20 cellular contexts compared by ENCODE assay signal in the genomic region with DNA sequence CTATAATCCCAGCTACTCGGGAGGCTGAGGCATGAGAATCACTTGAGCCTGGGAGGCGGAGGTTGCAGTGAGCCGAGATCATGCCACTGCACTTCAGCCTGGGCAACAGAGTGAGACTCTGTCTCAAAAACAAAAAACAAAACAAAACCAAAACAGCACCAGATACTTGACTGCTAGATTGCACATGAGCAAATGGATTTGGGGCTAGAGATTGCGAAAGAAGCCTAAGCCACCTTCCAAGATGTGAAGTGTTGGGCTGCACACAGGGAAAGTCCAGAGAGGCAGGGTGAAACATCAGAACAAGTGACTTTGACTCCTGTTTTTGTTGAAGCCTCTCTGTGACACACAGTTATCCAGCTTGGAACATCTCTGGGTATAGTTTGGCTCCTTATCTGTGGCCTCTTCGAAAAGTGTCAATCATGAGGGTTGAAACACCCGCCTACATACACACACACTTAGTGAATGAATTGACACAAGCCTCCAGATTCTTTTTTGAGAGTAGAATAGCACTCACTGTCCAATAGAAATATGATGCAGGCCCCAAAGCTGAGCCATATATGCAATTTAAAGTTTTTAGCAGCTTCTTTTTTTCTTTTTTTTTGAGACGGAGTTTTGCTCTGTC. TPM values are rescaled to one million over a fixed set of nuclear protein-coding genes. Genes with fewer than 3 reads are reported as not detected.
A peak's percentile ranks its signal among the peaks of the same experiment; 100 is the strongest.
DNase-seq lines count a peak whose midpoint lies in the region; ATAC-seq, FAIRE-seq and TF ChIP-seq lines count a peak whose summit lies in the region.
"Had no signal": no experiment of that assay in that cellular context is flagged by ENCODE, and none has a peak within 500 bp of the region (broad histone marks: within the 10 kb centered on the region; RNA-seq: fewer than 3 reads in every experiment).

No MANE protein-coding gene starts in this region.

- H2BK15ac ChIP-seq in IMR-90 (ENCODE audit: low read depth, low read length), result no peak overlapping the region

- DNase-seq in A549 (ENCODE audit: low read depth in 1 of 2, low spot score in 1 of 2) (no peak), IMR-90 (no peak), GM12878 (ENCODE audit: low read depth, low spot score) (no peak), fibroblast of peridontal ligament (ENCODE audit: extremely low read depth) (peak; percentile 18), T1000 (lab: John Stamatoyannopoulos, UW) (no peak), sciatic nerve (ENCODE audit: low spot score) (no peak)
- DNase-seq: CD4-positive, CD25-positive, alpha-beta regulatory T cell; NCI-H1092 treated with DMSO at 0.1 percent for 48 hours; NCI-H1694; NCI-H2107; NCI-H345; NCI-H526 treated with DMSO at 0.1 percent for 48 hours had no signal

- H2BK5ac ChIP-seq in IMR-90 (ENCODE audit: low read depth, low read length, poor library complexity, severe bottlenecking), result no peak overlapping the region

- no peaks in the 10 kb centered on the region for H4K20me1 ChIP-seq in IMR-90 (ENCODE audit: insufficient read depth, low read length)
- no peaks in the 10 kb centered on the region; the same call in 1 of the 2 replicates for H4K20me1 ChIP-seq in GM12878 (ENCODE audit: control insufficient read depth, insufficient read depth)

- no peak overlapping the region for H4K8ac ChIP-seq in IMR-90 (ENCODE audit: low read depth in 2 of 2, low read length in 2 of 2)

- WGBS in A549 (ENCODE audit: missing lambda C conversion rate), result 88% methylated on average over 7 of the region's 7 CpGs
- no CpG with 5 or more reads among the region's 7 CpGs for WGBS in IMR-90 (ENCODE audit: extremely low coverage in 2 of 2, insufficient read length in 1 of 2), 2 experiments
- WGBS in GM12878 (ENCODE audit: insufficient coverage, insufficient replicate concordance, low lambda C conversion rate, missing lambda C conversion rate), result 83% methylated on average over 7 of the region's 7 CpGs

- H2BK20ac ChIP-seq in IMR-90 (ENCODE audit: low read depth, low read length), result no peak overlapping the region

- H3K9me3 ChIP-seq in A549, result no peaks in the 10 kb centered on the region
- no peaks in the 10 kb centered on the region for H3K9me3 ChIP-seq in IMR-90 (ENCODE audit: control insufficient read depth, insufficient read depth, low read length)
- H3K9me3 ChIP-seq in GM12878 (replicated peaks; ENCODE audit: control insufficient read depth, insufficient read depth, low read length), result no peaks in the 10 kb centered on the region
- H3K9me3 ChIP-seq: SJSA1 had no signal

- H3K27me3 ChIP-seq in IMR-90 (ENCODE audit: control insufficient read depth, insufficient read depth, low read length), result no peaks in the 10 kb centered on the region; the same call in 1 of the 2 replicates
- no peaks in the 10 kb centered on the region for H3K27me3 ChIP-seq in GM12878 (replicated peaks in 1 of 2; ENCODE audit: control insufficient read depth in 2 of 2, insufficient read depth in 2 of 2, low read length in 1 of 2)
- H3K27me3 ChIP-seq: SJSA1 had no signal

- dilution Hi-C loops in IMR-90 (cut with HindIII; ENCODE audit: low sequenced_read_pairs, unreplicated experiment), result no loop called here

- SMC1A ChIA-PET in GM12878 (lab: Charles Lee; ENCODE audit: uncharacterized antibody, unreplicated experiment), result interaction anchor here (0.7 to 4.2 kb wide), 11 partner anchors 9 to 382 kb away, joined by 3 to 30 read pairs (median 3); no protein-coding TSS in a partner anchor

- H3K4me1 ChIP-seq in A549 (no peaks in the 10 kb centered on the region), IMR-90 (ENCODE audit: control insufficient read depth, insufficient read depth, low read length) (no peaks in the 10 kb centered on the region), GM12878 (ENCODE audit: control insufficient read depth, insufficient read depth, low read length) (no peaks in the 10 kb centered on the region)

- no peak overlapping the region for H3K14ac ChIP-seq in IMR-90 (replicated peaks; ENCODE audit: low read depth, low read length)

- no peak overlapping the region for H4K5ac ChIP-seq in IMR-90 (ENCODE audit: low read depth, low read length)

- H3K56ac ChIP-seq in IMR-90 (ENCODE audit: extremely low read depth, insufficient read depth, low read length), result no peak overlapping the region

- no peaks in the 10 kb centered on the region for H3K9me1 ChIP-seq in IMR-90 (ENCODE audit: insufficient read depth, low read length)

- H3K27ac ChIP-seq in A549 (no peak overlapping the region), IMR-90 (ENCODE audit: insufficient read depth, low read length) (no peak overlapping the region), GM12878 (ENCODE audit: control insufficient read depth, insufficient read depth) (no peak overlapping the region)
- H3K27ac ChIP-seq: RWPE1, SJSA1 had no signal

- no peak overlapping the region for H2AFZ ChIP-seq in IMR-90 (replicated peaks; ENCODE audit: low read length, poor library complexity)
- no peak overlapping the region for H2AFZ ChIP-seq in GM12878 (ENCODE audit: control insufficient read depth, low read depth, low read length)

- RAD21 ChIA-PET in GM12878 (lab: Charles Lee; ENCODE audit: unreplicated experiment), result interaction anchor here (0.6 to 1.8 kb wide), 7 partner anchors 9 to 396 kb away, joined by 3 to 13 read pairs (median 3); no protein-coding TSS in a partner anchor

- H3K4me2 ChIP-seq in A549 (no peak overlapping the region), IMR-90 (ENCODE audit: low read depth, low read length) (no peak overlapping the region), GM12878 (ENCODE audit: control insufficient read depth, insufficient read depth) (no peak overlapping the region)

- POLR2A ChIA-PET in A549 (lab: Yijun Ruan, JAX), result no interaction called here
- POLR2A ChIA-PET in IMR-90 (lab: Charles Lee; ENCODE audit: unreplicated experiment), result no interaction called here
- POLR2A ChIA-PET in GM12878 (lab: Charles Lee), result interaction anchor here (1.5 kb wide), 1 partner anchor 33 kb away, joined by 3 read pairs; no protein-coding TSS in a partner anchor

- BruUV-seq in IMR-90 (replicated peaks; lab: Mats Ljungman, UMichigan) (no TSS peak), GM12878 (replicated peaks; lab: Mats Ljungman, UMichigan) (no TSS peak)

- in situ Hi-C loops in IMR-90 (cut with MboI; ENCODE audit: low sequenced_read_pairs), result loop anchor here (10.0 to 25.0 kb wide), 2 partner anchors 1279 to 1457 kb away; no protein-coding TSS in a partner anchor
- in situ Hi-C loops in GM12878 (cut with MboI), result loop anchor here (5.0 to 25.0 kb wide), 5 partner anchors 179 to 1457 kb away; partner anchors contain the start of gene ERO1B

- no peaks in the 10 kb centered on the region for H3K79me2 ChIP-seq in GM12878 (ENCODE audit: control insufficient read depth, insufficient read depth, low read length)

- H3K79me1 ChIP-seq in IMR-90 (ENCODE audit: low read depth in 1 of 2, low read length in 2 of 2), result no peaks in the 10 kb centered on the region

- H3K9ac ChIP-seq in IMR-90 (ENCODE audit: low read depth, low read length) (no peak overlapping the region), GM12878 (ENCODE audit: control insufficient read depth, insufficient read depth, low read length) (no peak overlapping the region)

- H4K91ac ChIP-seq in IMR-90 (ENCODE audit: insufficient read depth, low read depth, low read length), result no peak overlapping the region

- ATAC-seq in A549 (no peak), IMR-90 (ENCODE audit: low read depth) (no peak), GM12878 (no peak), GM21723 (IDR thresholded peaks at IDR 0.05; ENCODE audit: unreplicated experiment) (no peak), sciatic nerve (no peak), HG03108 (IDR thresholded peaks at IDR 0.05; ENCODE audit: unreplicated experiment) (no peak)

- no peak overlapping the region for H2BK120ac ChIP-seq in IMR-90 (ENCODE audit: low read depth, low read length)

- H3K36me3 ChIP-seq in IMR-90 (ENCODE audit: control insufficient read depth, insufficient read depth, low read length) (no peaks in the 10 kb centered on the region), GM12878 (ENCODE audit: control insufficient read depth in 2 of 2, insufficient read depth in 2 of 2, low read length in 1 of 2) (no peaks in the 10 kb centered on the region)
- H3K36me3 ChIP-seq: SJSA1 had no signal

- H3K23ac ChIP-seq in IMR-90 (ENCODE audit: low read depth, low read length), result no peak overlapping the region

- TF ChIP-seq EP300 in A549 (IDR thresholded peaks at IDR 0.05), result no peak
- TF ChIP-seq EP300 in GM12878 (IDR thresholded peaks at IDR 0.05; ENCODE audit: borderline replicate concordance in 1 of 2, control insufficient read depth in 1 of 2, low read depth in 2 of 2, low read length in 2 of 2), result no peak

- CTCF ChIA-PET in A549 (lab: Yijun Ruan, JAX) (interaction anchor here (0.8 to 7.7 kb wide), 13 partner anchors 8 to 465 kb away, joined by 3 to 110 read pairs (median 4); no protein-coding TSS in a partner anchor), IMR-90 (lab: Yijun Ruan, JAX) (no interaction called here), GM12878 (lab: Yijun Ruan, JAX) (interaction anchor here (0.7 to 2.9 kb wide), 19 partner anchors 10 to 651 kb away, joined by 3 to 12 read pairs (median 3); no protein-coding TSS in a partner anchor)

- no peak for TF ChIP-seq POLR2A in A549 (IDR thresholded peaks at IDR 0.05; ENCODE audit: low read length)
- TF ChIP-seq POLR2A in IMR-90 (IDR thresholded peaks at IDR 0.05; ENCODE audit: low read depth, low read length), result no peak
- TF ChIP-seq POLR2A in GM12878 (IDR thresholded peaks at IDR 0.05; ENCODE audit: low read depth, low read length), result no peak

- no peak overlapping the region for H2AK5ac ChIP-seq in IMR-90 (ENCODE audit: low read depth, low read length)

- TF ChIP-seq RAD21 in A549 (conservative IDR thresholded peaks at IDR 0.05 in 1 of 2, IDR thresholded peaks at IDR 0.05 in 1 of 2) (no peak), IMR-90 (IDR thresholded peaks at IDR 0.05; ENCODE audit: low read length) (no peak), GM12878 (IDR thresholded peaks at IDR 0.05; ENCODE audit: insufficient read depth, low read depth, low read length) (no peak)

- no peak overlapping the region for H2AK9ac ChIP-seq in IMR-90 (replicated peaks; ENCODE audit: low read depth, low read length, poor library complexity)

- intact Hi-C loops in IMR-90 (cut with micrococcal nuclease), result loop anchor here (2.0 to 10.0 kb wide), 2 partner anchors 175 to 1277 kb away; no protein-coding TSS in a partner anchor
- intact Hi-C loops in GM12878 (cut with micrococcal nuclease; ENCODE audit: unreplicated experiment), result loop anchor here (5.0 to 10.0 kb wide), 4 partner anchors 97 to 1457 kb away; no protein-coding TSS in a partner anchor
- intact Hi-C loops in sciatic nerve (cut with DNase I), result loop anchor here (10.0 kb wide), 1 partner anchor 387 kb away; no protein-coding TSS in a partner anchor

- FAIRE-seq in A549 (lab: Jason Lieb, UNC) (no peak), GM12878 (lab: Jason Lieb, UNC) (no peak)
- FAIRE-seq: A204.1, G401.6, GM19239 had no signal

- no peak overlapping the region for H3K18ac ChIP-seq in IMR-90 (ENCODE audit: low read depth, low read length)

- no peak for TF ChIP-seq CTCF in A549 (IDR thresholded peaks at IDR 0.05)
- TF ChIP-seq CTCF in IMR-90 (conservative IDR thresholded peaks at IDR 0.05; ENCODE audit: low read depth, low read length), result no peak
- TF ChIP-seq CTCF in GM12878 (IDR thresholded peaks at IDR 0.05 in 2 of 3, conservative IDR thresholded peaks at IDR 0.05 in 1 of 3; ENCODE audit: control insufficient read depth in 2 of 3, extremely low read depth in 1 of 3, insufficient read depth in 1 of 3, low read depth in 3 of 3, low read length in 3 of 3), result no peak

- no peak overlapping the region for H3K4ac ChIP-seq in IMR-90 (ENCODE audit: low read depth, low read length)

- no peak overlapping the region for H3K4me3 ChIP-seq in A549
- H3K4me3 ChIP-seq in IMR-90 (ENCODE audit: insufficient read depth, low read depth, low read length), result no peak overlapping the region
- no peak overlapping the region for H3K4me3 ChIP-seq in GM12878
- H3K4me3 ChIP-seq: SJSA1 had no signal

RNA-seq across cellular contexts. Expression of gene GPR137B, which starts 34.2 kb away (rescaled TPM):
- polyA plus RNA-seq in A549 (2011; rRNA removed), result 5.8 and 8.5 TPM in 2 replicates
- 4.1 and 6.5 TPM in 2 replicates for polyA plus RNA-seq in A549 (2012; cell fraction: cytosol; rRNA removed)
- polyA plus RNA-seq in A549 (2012; cell fraction: nucleus; rRNA removed), result 4.1 and 4.5 TPM in 2 replicates
- 7.4 to 9.2 TPM (median 9.2 TPM) in 3 replicates for polyA plus RNA-seq in A549 (2017; fragmentation: RNase III; extraction: RNeasy Plus Mini Kit Qiagen cat#74134 plus additional on column Dnase treatment)
- polyA minus RNA-seq in A549 (2011; rRNA and poly(A)+ RNA removed), result 3.4 and 5.2 TPM in 2 replicates
- total RNA-seq in IMR-90 (2012; rRNA removed), result 4.5 and 5.3 TPM in 2 replicates
- 9.9 and 12.3 TPM in 2 replicates for polyA plus RNA-seq in IMR-90 (2012; rRNA removed)
- polyA plus RNA-seq in IMR-90 (2012; cell fraction: cytosol; rRNA removed), result 4.5 and 11.9 TPM in 2 replicates
- polyA plus RNA-seq in IMR-90 (2012; cell fraction: nucleus; rRNA removed; ENCODE audit: low replicate concordance), result 5.0 and 5.8 TPM in 2 replicates
- total RNA-seq in GM12878 (2013; cell fraction: nucleolus; rRNA removed), result 79.5 and 87.9 TPM in 2 replicates
- total RNA-seq in GM12878 (2014; rRNA removed), result 9.4 and 14.7 TPM in 2 replicates
- 13.1 and 14.1 TPM in 2 replicates for total RNA-seq in GM12878 (2014; rRNA removed; fragmentation: Illumina TruSeq; extraction: Trizol)
- total RNA-seq in GM12878 (2021), result 14.3 and 14.9 TPM in 2 replicates
- 9.2 TPM for polyA plus RNA-seq in GM12878 (2011; ENCODE audit: low read depth)
- polyA plus RNA-seq in GM12878 (2011; rRNA removed), result 14.9 and 19.3 TPM in 2 replicates
- 10.5 and 19.3 TPM in 2 replicates for polyA plus RNA-seq in GM12878 (2011; cell fraction: cytosol; rRNA removed)
- polyA plus RNA-seq in GM12878 (2011; cell fraction: nucleus; rRNA removed), result 28.2 and 30.6 TPM in 2 replicates
- 11.0 and 19.5 TPM in 2 replicates for polyA plus RNA-seq in GM12878 (2012)
- 20.8 and 27.4 TPM in 2 replicates for polyA plus RNA-seq in GM12878 (2014; fragmentation: Illumina TruSeq; extraction: Trizol)
- polyA plus RNA-seq in GM12878 (2014; fragmentation: Nextera tagmentation; extraction: Ambion mirVana), result 1 to 10 TPM; 5.4 to 6.4 TPM
- 12.1 and 12.6 TPM in 2 replicates for polyA plus RNA-seq in GM12878 (2014; rRNA removed)
- polyA plus RNA-seq in GM12878 (2016; fragmentation: Nextera tagmentation; extraction: Ambion mirVana), result 10 to 100 TPM in 1 of 2 experiments, 1 to 10 TPM in 1; 9.0 to 12.9 TPM
- 18.3 and 18.7 TPM in 2 replicates for polyA minus RNA-seq in GM12878 (2011; rRNA and poly(A)+ RNA removed)
- polyA minus RNA-seq in GM12878 (2011; cell fraction: cytosol; rRNA and poly(A)+ RNA removed), result 6.0 and 8.0 TPM in 2 replicates
- 30.0 and 62.4 TPM in 2 replicates for polyA minus RNA-seq in GM12878 (2011; cell fraction: nucleus; rRNA and poly(A)+ RNA removed)
- total RNA-seq in sciatic nerve, result 91.6 TPM

RNA-seq across cellular contexts. Expression of gene NID1, which starts 43.2 kb away (rescaled TPM):
- polyA plus RNA-seq in A549 (2011; rRNA removed) (9.9 and 10.5 TPM in 2 replicates), A549 (2017; fragmentation: RNase III; extraction: RNeasy Plus Mini Kit Qiagen cat#74134 plus additional on column Dnase treatment) (4.6 to 7.1 TPM (median 6.8 TPM) in 3 replicates), IMR-90 (2012; rRNA removed) (80.8 and 83.3 TPM in 2 replicates), GM12878 (2011; rRNA removed) (5.1 and 14.7 TPM in 2 replicates), GM12878 (2014; fragmentation: Illumina TruSeq; extraction: Trizol) (21.0 and 21.5 TPM in 2 replicates), GM12878 (2014; fragmentation: Nextera tagmentation; extraction: Ambion mirVana) (1 to 10 TPM; 4.2 to 4.9 TPM), GM12878 (2014; rRNA removed) (8.3 and 9.9 TPM in 2 replicates), GM12878 (2016; fragmentation: Nextera tagmentation; extraction: Ambion mirVana) (10 to 100 TPM; 11.1 to 13.0 TPM)
- polyA plus RNA-seq in A549 (2012; cell fraction: cytosol; rRNA removed), result 3.9 and 5.0 TPM in 2 replicates
- polyA plus RNA-seq in A549 (2012; cell fraction: nucleus; rRNA removed), result 10.1 and 10.3 TPM in 2 replicates
- polyA minus RNA-seq in A549 (2011; rRNA and poly(A)+ RNA removed), result 12.1 and 12.3 TPM in 2 replicates
- total RNA-seq in IMR-90 (2012; rRNA removed) (21.9 and 23.9 TPM in 2 replicates), GM12878 (2014; rRNA removed) (11.5 and 12.4 TPM in 2 replicates), GM12878 (2014; rRNA removed; fragmentation: Illumina TruSeq; extraction: Trizol) (6.1 and 6.4 TPM in 2 replicates), GM12878 (2021) (25.7 and 26.9 TPM in 2 replicates), sciatic nerve (87.6 TPM)
- polyA plus RNA-seq in IMR-90 (2012; cell fraction: cytosol; rRNA removed), result 47.5 and 63.2 TPM in 2 replicates
- polyA plus RNA-seq in IMR-90 (2012; cell fraction: nucleus; rRNA removed; ENCODE audit: low replicate concordance), result 33.2 and 41.3 TPM in 2 replicates
- 52.1 and 55.0 TPM in 2 replicates for total RNA-seq in GM12878 (2013; cell fraction: nucleolus; rRNA removed)
- polyA plus RNA-seq in GM12878 (2011; ENCODE audit: low read depth), result 4.2 TPM
- 10.7 and 18.2 TPM in 2 replicates for polyA plus RNA-seq in GM12878 (2011; cell fraction: cytosol; rRNA removed)
- polyA plus RNA-seq in GM12878 (2011; cell fraction: nucleus; rRNA removed), result 23.8 and 26.9 TPM in 2 replicates
- 6.0 and 10.1 TPM in 2 replicates for polyA plus RNA-seq in GM12878 (2012)
- polyA minus RNA-seq in GM12878 (2011; rRNA and poly(A)+ RNA removed), result 16.6 and 21.5 TPM in 2 replicates
- 13.9 and 16.1 TPM in 2 replicates for polyA minus RNA-seq in GM12878 (2011; cell fraction: cytosol; rRNA and poly(A)+ RNA removed)
- polyA minus RNA-seq in GM12878 (2011; cell fraction: nucleus; rRNA and poly(A)+ RNA removed), result 8.1 and 10.8 TPM in 2 replicates
- total RNA-seq: OCI-LY7 had no signal
- polyA plus RNA-seq: CD4-positive, CD25-positive, alpha-beta regulatory T cell had no signal

Comparison
In these comparisons a context has a peak if more than half of its experiments do, and no peak if none do; other contexts are left out.
1. Of the 24 proteins assayed by ChIP-seq in both GM12878 and A549: peak only in GM12878: none; only in A549: CEBPB; in both: none; in neither: 23.